In genomic region chr2:218406209-218406948, GRCh38 we compare ENCODE assay signal across 1 cellular context.
A peak's percentile ranks its signal among the peaks of the same experiment; 100 is the strongest.
TF ChIP-seq lines count a peak whose summit lies in the region.

No MANE protein-coding gene starts in this region.

TF ChIP-seq in HepG2, 621 proteins besides CTCF, POLR2A, EP300 and RAD21 (continued from another document):
- TF ChIP-seq ZBTB10 (CRISPR knock-in tag; IDR thresholded peaks at IDR 0.05; ENCODE audit: borderline replicate concordance) (peak; percentile 97), THAP8 (CRISPR knock-in tag; IDR thresholded peaks at IDR 0.05; ENCODE audit: borderline replicate concordance) (0 out of 2 replicates have a peak, but pooled peaks have one; percentile 80), AKAP8 (CRISPR knock-in tag; IDR thresholded peaks at IDR 0.05) (peak; percentile 98), ZBTB2 (CRISPR knock-in tag; IDR thresholded peaks at IDR 0.05; ENCODE audit: low read depth) (no peak), CC2D1A (CRISPR knock-in tag; IDR thresholded peaks at IDR 0.05) (no peak), FOXA3 (CRISPR knock-in tag; IDR thresholded peaks at IDR 0.05) (peak; percentile 55; the same call in 1 of the 2 replicates), TCF12 (IDR thresholded peaks at IDR 0.05) (no peak), TCF12 (CRISPR knock-in tag; IDR thresholded peaks at IDR 0.05) (peak; percentile 60; the same call in 1 of the 2 replicates), PPARG (CRISPR knock-in tag; conservative IDR thresholded peaks at IDR 0.05) (peak; percentile 68), ZNF550 (CRISPR knock-in tag; IDR thresholded peaks at IDR 0.05; ENCODE audit: borderline replicate concordance) (no peak), MYC (CRISPR knock-in tag; IDR thresholded peaks at IDR 0.05; ENCODE audit: borderline replicate concordance) (peak; percentile 81), ZNF468 (CRISPR knock-in tag; IDR thresholded peaks at IDR 0.05) (0 out of 2 replicates have a peak, but pooled peaks have one; percentile 40), GATAD2A (CRISPR knock-in tag; IDR thresholded peaks at IDR 0.05) (peak; percentile 68), ZNF382 (CRISPR knock-in tag; IDR thresholded peaks at IDR 0.05; ENCODE audit: borderline replicate concordance) (no peak), ZSCAN5A (CRISPR knock-in tag; IDR thresholded peaks at IDR 0.05; ENCODE audit: borderline replicate concordance) (peak; percentile 52; the same call in 1 of the 2 replicates), ZNF687 (CRISPR knock-in tag; IDR thresholded peaks at IDR 0.05) (peak; percentile 73), ZNF614 (CRISPR knock-in tag; IDR thresholded peaks at IDR 0.05; ENCODE audit: borderline replicate concordance) (0 out of 2 replicates have a peak, but pooled peaks have one; percentile 65), NFE2L2 (IDR thresholded peaks at IDR 0.05; ENCODE audit: low read length) (no peak), KDM5A (IDR thresholded peaks at IDR 0.05; ENCODE audit: borderline replicate concordance, low read length) (peak; percentile 43; the same call in 1 of the 2 replicates), THAP11 (CRISPR knock-in tag; IDR thresholded peaks at IDR 0.05) (peak; percentile 80), ZNF430 (CRISPR knock-in tag; IDR thresholded peaks at IDR 0.05) (peak; percentile 50; the same call in 1 of the 2 replicates), ZNF577 (CRISPR knock-in tag; IDR thresholded peaks at IDR 0.05; ENCODE audit: borderline replicate concordance, low read depth) (no peak), NR0B2 (CRISPR knock-in tag; IDR thresholded peaks at IDR 0.05) (peak; percentile 76), ZNF776 (CRISPR knock-in tag; IDR thresholded peaks at IDR 0.05) (peak; percentile 78), MEIS2 (CRISPR knock-in tag; IDR thresholded peaks at IDR 0.05) (peak; percentile 34; the same call in 1 of the 2 replicates), HNRNPLL (IDR thresholded peaks at IDR 0.05; ENCODE audit: low read depth, low read length, poor library complexity, severe bottlenecking) (peak; percentile 69), KLF15 (CRISPR knock-in tag; IDR thresholded peaks at IDR 0.05; ENCODE audit: borderline replicate concordance) (peak; percentile 42; the same call in 1 of the 2 replicates), ZEB1 (IDR thresholded peaks at IDR 0.05; ENCODE audit: insufficient replicate concordance, low read depth) (no peak)
TF ChIP-seq in HepG2: peak in this region for 292.
